Comparison of ENCODE assay signal across 36 cellular contexts in genomic region chr3:192563417-192563816, GRCh38.
A peak's percentile ranks its signal among the peaks of the same experiment; 100 is the strongest.
DNase-seq lines count a peak whose midpoint lies in the region; ATAC-seq, FAIRE-seq and TF ChIP-seq lines count a peak whose summit lies in the region.
"Had no signal": no experiment of that assay in that cellular context is flagged by ENCODE, and none has a peak within 500 bp of the region (broad histone marks: within the 10 kb centered on the region; RNA-seq: fewer than 3 reads in every experiment).

No MANE protein-coding gene starts in this region.

- H3K4me2 ChIP-seq in HepG2 (ENCODE audit: low read depth, low read length) (no peak overlapping the region), A549 (no peak overlapping the region), IMR-90 (ENCODE audit: low read depth, low read length) (no peak overlapping the region)
- H3K4me2 ChIP-seq: BLaER1; BLaER1 treated with 17β-estradiol and CSF1 and Interleukin-3, amounts not matched to agents 10 nM and 100 nM had no signal

- H3K9me3 ChIP-seq in HepG2 (ENCODE audit: low read length) (no peaks in the 10 kb centered on the region), right lobe of liver (no peaks in the 10 kb centered on the region), A549 (no peaks in the 10 kb centered on the region), IMR-90 (ENCODE audit: control insufficient read depth, insufficient read depth, low read length) (no peaks in the 10 kb centered on the region)
- H3K9me3 ChIP-seq: BE2C; BLaER1; BLaER1 treated with 17β-estradiol and CSF1 and Interleukin-3, amounts not matched to agents 10 nM and 100 nM; Caco-2 had no signal

- H3K9ac ChIP-seq in HepG2 (ENCODE audit: insufficient read depth, low read depth, low read length) (no peak overlapping the region), IMR-90 (ENCODE audit: low read depth, low read length) (no peak overlapping the region)
- H3K9ac ChIP-seq: BLaER1; BLaER1 treated with 17β-estradiol and CSF1 and Interleukin-3, amounts not matched to agents 10 nM and 100 nM had no signal

- TF ChIP-seq RAD21 in HepG2 (CRISPR knock-in tag; IDR thresholded peaks at IDR 0.05) (no peak), A549 (conservative IDR thresholded peaks at IDR 0.05 in 1 of 2, IDR thresholded peaks at IDR 0.05 in 1 of 2) (no peak), IMR-90 (IDR thresholded peaks at IDR 0.05; ENCODE audit: low read length) (no peak)

- H3K4me3 ChIP-seq in HepG2 (replicated peaks in 1 of 3; ENCODE audit: insufficient read depth in 1 of 3, low read depth in 2 of 3, low read length in 3 of 3) (no peak overlapping the region), right lobe of liver (no peak overlapping the region), A549 (no peak overlapping the region), IMR-90 (ENCODE audit: insufficient read depth, low read depth, low read length) (no peak overlapping the region)
- H3K4me3 ChIP-seq: BLaER1; BLaER1 treated with 17β-estradiol and CSF1 and Interleukin-3, amounts not matched to agents 10 nM and 100 nM had no signal

- no peaks in the 10 kb centered on the region for H3K79me1 ChIP-seq in IMR-90 (ENCODE audit: low read depth in 1 of 2, low read length in 2 of 2)

- H3K9me3 Mint-ChIP-seq in glutamatergic neuron (ENCODE audit: unreplicated experiment): peaks cover 4% of the 10 kb centered on the region
- H3K9me3 Mint-ChIP-seq: CD14-positive monocyte; CD4-positive, alpha-beta memory T cell; CD4-positive, alpha-beta T cell; CD8-positive, alpha-beta T cell had no signal

- H3K14ac ChIP-seq in IMR-90 (replicated peaks; ENCODE audit: low read depth, low read length): no peak overlapping the region

- H3K79me2 ChIP-seq in HepG2 (ENCODE audit: insufficient read depth, low read length): no peaks in the 10 kb centered on the region

- no peak overlapping the region for H3K4ac ChIP-seq in IMR-90 (ENCODE audit: low read depth, low read length)

- no peaks in the 10 kb centered on the region for H4K20me1 ChIP-seq in HepG2 (ENCODE audit: insufficient read depth, low read length)
- H4K20me1 ChIP-seq in IMR-90 (ENCODE audit: insufficient read depth, low read length): no peaks in the 10 kb centered on the region
- H4K20me1 ChIP-seq: BLaER1; BLaER1 treated with 17β-estradiol and CSF1 and Interleukin-3, amounts not matched to agents 10 nM and 100 nM had no signal

- no peak overlapping the region for H4K8ac ChIP-seq in IMR-90 (ENCODE audit: low read depth in 2 of 2, low read length in 2 of 2)

- H3K27ac ChIP-seq in HepG2 (ENCODE audit: extremely low read length, insufficient read depth, low read length): no peak overlapping the region
- no peak overlapping the region for H3K27ac ChIP-seq in right lobe of liver
- no peak overlapping the region for H3K27ac ChIP-seq in A549
- H3K27ac ChIP-seq in IMR-90 (ENCODE audit: insufficient read depth, low read length): no peak overlapping the region
- H3K27ac ChIP-seq: 22Rv1; BLaER1; BLaER1 treated with 17β-estradiol and CSF1 and Interleukin-3, amounts not matched to agents 10 nM and 100 nM; C4-2B had no signal

- no peak overlapping the region for H2BK15ac ChIP-seq in IMR-90 (ENCODE audit: low read depth, low read length)

- POLR2A ChIA-PET in HepG2 (lab: Yijun Ruan, JAX): no interaction called here
- POLR2A ChIA-PET in A549 (lab: Yijun Ruan, JAX): no interaction called here
- POLR2A ChIA-PET in IMR-90 (lab: Charles Lee; ENCODE audit: unreplicated experiment): no interaction called here

- no peak overlapping the region for H3K23ac ChIP-seq in IMR-90 (ENCODE audit: low read depth, low read length)

- intact Hi-C loops in HepG2 (cut with micrococcal nuclease; ENCODE audit: unreplicated experiment) (loop anchor here (10.0 kb wide), 1 partner anchor 481 kb away; no protein-coding TSS in a partner anchor), right lobe of liver (cut with DNase I) (loop anchor here (10.0 kb wide), 1 partner anchor 241 kb away; no protein-coding TSS in a partner anchor), IMR-90 (cut with micrococcal nuclease) (loop anchor here (10.0 kb wide), 1 partner anchor 1211 kb away; no protein-coding TSS in a partner anchor)

- H3K27ac Mint-ChIP-seq in glutamatergic neuron (ENCODE audit: unreplicated experiment): peak overlapping the region; percentile 57
- H3K27ac Mint-ChIP-seq: B cell; CD14-positive monocyte; CD4-positive, alpha-beta memory T cell; CD4-positive, alpha-beta T cell; CD4-positive, CD25-positive, alpha-beta regulatory T cell; CD8-positive, alpha-beta memory T cell; CD8-positive, alpha-beta T cell had no signal

- in situ Hi-C loops in HepG2 (cut with HindIII; ENCODE audit: extremely low pct_ligation_motif_present, low pct_unique_long_range_greater_than_20kb) (loop anchor here (10.0 to 25.0 kb wide), 2 partner anchors 481 to 999 kb away; partner anchors contain the start of gene ATP13A4), IMR-90 (cut with MboI; ENCODE audit: low sequenced_read_pairs) (loop anchor here (10.0 to 25.0 kb wide), 2 partner anchors 474 to 1011 kb away; no protein-coding TSS in a partner anchor)

- DNase-seq in HepG2 (ENCODE audit: low spot score) (no peak), right lobe of liver (no peak), A549 (ENCODE audit: low read depth in 1 of 2, low spot score in 1 of 2) (no peak), IMR-90 (no peak), glutamatergic neuron (no peak), GOT3 (lab: John Stamatoyannopoulos, UW) (no peak)
- DNase-seq in activated T-cell treated with anti-CD3 and anti-CD28 coated beads, Interleukin-2, amount 50 U/mL, for 1 hour: no peak
- DNase-seq: 8988T; ACHN; AML-193; BE2C; C1 segment of cervical spinal cord; Caco-2; Calu3; CD4-positive, alpha-beta memory T cell; CD4-positive, alpha-beta T cell; CD4-positive, CD25-positive, alpha-beta regulatory T cell; CD8-positive, alpha-beta memory T cell; CD8-positive, alpha-beta T cell; COR-L47; DMS 273 treated with DMSO at 0.1 percent for 48 hours; DMS153; DMS53; DMS79; DMS79 treated with DMSO at 0.1 percent for 48 hours; DND-41; EL had no signal

- TF ChIP-seq CTCF in HepG2 (CRISPR knock-in tag; IDR thresholded peaks at IDR 0.05): no peak
- TF ChIP-seq CTCF in right lobe of liver (IDR thresholded peaks at IDR 0.05): no peak
- no peak for TF ChIP-seq CTCF in A549 (IDR thresholded peaks at IDR 0.05)
- TF ChIP-seq CTCF in IMR-90 (conservative IDR thresholded peaks at IDR 0.05; ENCODE audit: low read depth, low read length): no peak
- TF ChIP-seq CTCF in glutamatergic neuron (IDR thresholded peaks at IDR 0.05; ENCODE audit: partially characterized antibody, unreplicated experiment): no peak

- no TSS peak for BruUV-seq in HepG2 (replicated peaks; lab: Mats Ljungman, UMichigan)
- BruUV-seq in IMR-90 (replicated peaks; lab: Mats Ljungman, UMichigan): no TSS peak

- TF ChIP-seq EP300 in HepG2 (IDR thresholded peaks at IDR 0.05; ENCODE audit: low read depth in 2 of 2, low read length in 2 of 2): no peak
- TF ChIP-seq EP300 in HepG2 (CRISPR knock-in tag; IDR thresholded peaks at IDR 0.05; ENCODE audit: borderline replicate concordance): no peak
- no peak for TF ChIP-seq EP300 in A549 (IDR thresholded peaks at IDR 0.05)

- dilution Hi-C loops in IMR-90 (cut with HindIII; ENCODE audit: low sequenced_read_pairs, unreplicated experiment): no loop called here

- ATAC-seq in HepG2 (no peak), right lobe of liver (no peak), A549 (no peak), IMR-90 (ENCODE audit: low read depth) (no peak), HG02763 (IDR thresholded peaks at IDR 0.05; ENCODE audit: unreplicated experiment) (no peak)
- ATAC-seq: CD8-positive, alpha-beta T cell had no signal

- no peak overlapping the region for H2AK5ac ChIP-seq in IMR-90 (ENCODE audit: low read depth, low read length)

- H3K36me3 ChIP-seq in HepG2 (replicated peaks in 1 of 2; ENCODE audit: control insufficient read depth in 1 of 2, insufficient read depth in 2 of 2, low read length in 2 of 2) (no peaks in the 10 kb centered on the region), right lobe of liver (no peaks in the 10 kb centered on the region), IMR-90 (ENCODE audit: control insufficient read depth, insufficient read depth, low read length) (no peaks in the 10 kb centered on the region)
- H3K36me3 ChIP-seq: BE2C; BLaER1; BLaER1 treated with 17β-estradiol and CSF1 and Interleukin-3, amounts not matched to agents 10 nM and 100 nM had no signal

- H3K36me3 Mint-ChIP-seq in glutamatergic neuron (ENCODE audit: unreplicated experiment): no peaks in the 10 kb centered on the region
- H3K36me3 Mint-ChIP-seq: CD14-positive monocyte; CD4-positive, alpha-beta memory T cell; CD4-positive, CD25-positive, alpha-beta regulatory T cell; CD8-positive, alpha-beta memory T cell; CD8-positive, alpha-beta T cell had no signal

- FAIRE-seq in HepG2 (lab: Jason Lieb, UNC) (no peak), A549 (lab: Jason Lieb, UNC) (no peak)
- FAIRE-seq: A204.1, D721Med had no signal

- CTCF ChIA-PET in HepG2 (lab: Yijun Ruan, JAX; ENCODE audit: low intra/inter-chr PET ratio, low total read pairs) (no interaction called here), A549 (lab: Yijun Ruan, JAX) (interaction anchor here (1.4 to 4.6 kb wide), 2 partner anchors 240 to 1009 kb away, joined by 6 to 16 read pairs; no protein-coding TSS in a partner anchor), IMR-90 (lab: Yijun Ruan, JAX) (no interaction called here)

- no peaks in the 10 kb centered on the region for H3K27me3 Mint-ChIP-seq in glutamatergic neuron (ENCODE audit: unreplicated experiment)
- H3K27me3 Mint-ChIP-seq: CD8-positive, alpha-beta memory T cell had no signal

- H3K18ac ChIP-seq in IMR-90 (ENCODE audit: low read depth, low read length): no peak overlapping the region

- H4K5ac ChIP-seq in IMR-90 (ENCODE audit: low read depth, low read length): no peak overlapping the region

- no peak overlapping the region for H3K56ac ChIP-seq in IMR-90 (ENCODE audit: extremely low read depth, insufficient read depth, low read length)

- H2AFZ ChIP-seq in HepG2 (ENCODE audit: low read length) (no peak overlapping the region), IMR-90 (replicated peaks; ENCODE audit: low read length, poor library complexity) (no peak overlapping the region)

- no peak overlapping the region for H4K91ac ChIP-seq in IMR-90 (ENCODE audit: insufficient read depth, low read depth, low read length)

- H2BK5ac ChIP-seq in IMR-90 (ENCODE audit: low read depth, low read length, poor library complexity, severe bottlenecking): no peak overlapping the region

- H2AK9ac ChIP-seq in IMR-90 (replicated peaks; ENCODE audit: low read depth, low read length, poor library complexity): no peak overlapping the region

- H3K4me1 ChIP-seq in HepG2 (ENCODE audit: insufficient read depth, low read length) (no peaks in the 10 kb centered on the region), right lobe of liver (no peaks in the 10 kb centered on the region), A549 (no peaks in the 10 kb centered on the region), IMR-90 (ENCODE audit: control insufficient read depth, insufficient read depth, low read length) (no peaks in the 10 kb centered on the region)
- H3K4me1 ChIP-seq: BE2C; BLaER1; BLaER1 treated with 17β-estradiol and CSF1 and Interleukin-3, amounts not matched to agents 10 nM and 100 nM; Caco-2 had no signal

- H3K27me3 ChIP-seq in HepG2 (ENCODE audit: control insufficient read depth in 1 of 2, insufficient read depth in 2 of 2, low read length in 2 of 2): no peaks in the 10 kb centered on the region
- no peaks in the 10 kb centered on the region for H3K27me3 ChIP-seq in right lobe of liver
- H3K27me3 ChIP-seq in IMR-90 (ENCODE audit: control insufficient read depth, insufficient read depth, low read length): no peaks in the 10 kb centered on the region
- H3K27me3 ChIP-seq: BE2C; BLaER1; BLaER1 treated with 17β-estradiol and CSF1 and Interleukin-3, amounts not matched to agents 10 nM and 100 nM had no signal

- H2BK20ac ChIP-seq in IMR-90 (ENCODE audit: low read depth, low read length): no peak overlapping the region

- H3K9me1 ChIP-seq in IMR-90 (ENCODE audit: insufficient read depth, low read length): no peaks in the 10 kb centered on the region

- no peak for TF ChIP-seq POLR2A in HepG2 (IDR thresholded peaks at IDR 0.05; ENCODE audit: insufficient read depth in 1 of 2, low read depth in 2 of 2, low read length in 2 of 2)
- TF ChIP-seq POLR2A in right lobe of liver (IDR thresholded peaks at IDR 0.05): no peak
- no peak for TF ChIP-seq POLR2A in A549 (IDR thresholded peaks at IDR 0.05; ENCODE audit: low read length)
- TF ChIP-seq POLR2A in IMR-90 (IDR thresholded peaks at IDR 0.05; ENCODE audit: low read depth, low read length): no peak

- H3K4me1 Mint-ChIP-seq in glutamatergic neuron (ENCODE audit: low read depth, unreplicated experiment): peaks cover 6% of the 10 kb centered on the region
- H3K4me1 Mint-ChIP-seq: B cell; CD14-positive monocyte; CD4-positive, alpha-beta memory T cell had no signal

- no peak overlapping the region for H3K4me3 Mint-ChIP-seq in glutamatergic neuron (ENCODE audit: unreplicated experiment)
- H3K4me3 Mint-ChIP-seq: B cell; CD14-positive monocyte; CD4-positive, alpha-beta memory T cell; CD4-positive, alpha-beta T cell; CD4-positive, CD25-positive, alpha-beta regulatory T cell; CD8-positive, alpha-beta memory T cell; CD8-positive, alpha-beta T cell had no signal

- no peak overlapping the region for H2BK120ac ChIP-seq in IMR-90 (ENCODE audit: low read depth, low read length)

Comparison
In these comparisons a context has a peak if more than half of its experiments do, and no peak if none do; other contexts are left out.
1. Of the 38 proteins assayed by ChIP-seq in both HepG2 and A549: peak only in HepG2: none; only in A549: none; in both: MAFK; in neither: 37.